Comparison of ENCODE assay signal across 1 cellular context in the genomic region with DNA sequence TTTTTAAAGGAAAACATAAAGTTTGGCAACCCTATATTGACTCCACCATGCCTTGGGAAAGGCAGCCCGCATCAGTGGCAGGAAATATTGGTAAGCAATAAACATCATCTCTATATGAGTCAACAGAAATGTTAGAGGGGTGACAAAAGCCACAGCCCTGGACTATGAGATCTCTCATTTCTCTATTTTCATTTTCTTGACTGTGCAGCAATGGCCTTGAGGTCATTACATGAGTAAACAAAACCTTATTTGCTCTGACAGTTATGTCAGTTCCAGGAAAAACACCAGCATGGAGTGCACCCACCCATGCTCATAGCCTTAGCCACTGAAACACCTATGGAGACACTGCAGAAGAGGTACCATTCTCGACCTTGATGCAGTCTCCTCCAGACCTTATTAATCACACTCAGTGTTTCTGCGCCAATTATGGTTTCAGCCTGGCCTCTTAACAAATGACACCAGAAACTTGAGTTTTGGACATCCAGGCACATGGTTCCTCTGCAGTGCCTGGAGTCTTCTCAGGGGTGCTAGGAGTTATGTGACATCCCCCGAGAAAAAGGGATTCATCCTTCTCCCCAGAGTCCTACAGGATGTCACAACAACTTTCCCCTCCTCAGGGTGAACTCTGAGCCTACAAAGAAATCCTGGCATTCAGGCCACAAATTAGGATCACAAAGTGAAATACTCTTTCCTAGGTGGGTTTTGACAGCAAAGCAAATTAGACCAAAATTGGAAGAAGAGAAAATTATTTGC.
TF ChIP-seq lines count a peak whose summit lies in the region.

No MANE protein-coding gene starts in this region.

TF ChIP-seq in HepG2, 621 proteins besides CTCF, POLR2A, EP300 and RAD21 (continued from another document):
- TF ChIP-seq CREM (IDR thresholded peaks at IDR 0.05) (peak; percentile 48; the same call in 1 of the 2 replicates), CREM (CRISPR knock-in tag; IDR thresholded peaks at IDR 0.05) (no peak), SOX13 (IDR thresholded peaks at IDR 0.05) (no peak; the same call in 1 of the 2 replicates), SOX13 (CRISPR knock-in tag; conservative IDR thresholded peaks at IDR 0.05 in 1 of 2, IDR thresholded peaks at IDR 0.05 in 1 of 2) (peak in 1 of 2 experiments; percentile 62; a peak in 1 of 4 replicates), TGIF2 (CRISPR knock-in tag; IDR thresholded peaks at IDR 0.05) (0 out of 2 replicates have a peak, but pooled peaks have one; percentile 18), IKZF5 (CRISPR knock-in tag; IDR thresholded peaks at IDR 0.05) (peak; percentile 63), BCL6 (CRISPR knock-in tag; IDR thresholded peaks at IDR 0.05) (peak; percentile 63), CEBPG (CRISPR knock-in tag; IDR thresholded peaks at IDR 0.05) (0 out of 2 replicates have a peak, but pooled peaks have one; percentile 11), ZNF644 (CRISPR knock-in tag; IDR thresholded peaks at IDR 0.05; ENCODE audit: low read depth) (peak; percentile 72), RARA (CRISPR knock-in tag; IDR thresholded peaks at IDR 0.05) (peak; percentile 71; the same call in 1 of the 2 replicates), ETV6 (CRISPR knock-in tag; conservative IDR thresholded peaks at IDR 0.05) (no peak), NR2F6 (IDR thresholded peaks at IDR 0.05) (peak; percentile 56), NR2F6 (CRISPR knock-in tag; IDR thresholded peaks at IDR 0.05) (no peak)
- TF ChIP-seq, protein P1, sequence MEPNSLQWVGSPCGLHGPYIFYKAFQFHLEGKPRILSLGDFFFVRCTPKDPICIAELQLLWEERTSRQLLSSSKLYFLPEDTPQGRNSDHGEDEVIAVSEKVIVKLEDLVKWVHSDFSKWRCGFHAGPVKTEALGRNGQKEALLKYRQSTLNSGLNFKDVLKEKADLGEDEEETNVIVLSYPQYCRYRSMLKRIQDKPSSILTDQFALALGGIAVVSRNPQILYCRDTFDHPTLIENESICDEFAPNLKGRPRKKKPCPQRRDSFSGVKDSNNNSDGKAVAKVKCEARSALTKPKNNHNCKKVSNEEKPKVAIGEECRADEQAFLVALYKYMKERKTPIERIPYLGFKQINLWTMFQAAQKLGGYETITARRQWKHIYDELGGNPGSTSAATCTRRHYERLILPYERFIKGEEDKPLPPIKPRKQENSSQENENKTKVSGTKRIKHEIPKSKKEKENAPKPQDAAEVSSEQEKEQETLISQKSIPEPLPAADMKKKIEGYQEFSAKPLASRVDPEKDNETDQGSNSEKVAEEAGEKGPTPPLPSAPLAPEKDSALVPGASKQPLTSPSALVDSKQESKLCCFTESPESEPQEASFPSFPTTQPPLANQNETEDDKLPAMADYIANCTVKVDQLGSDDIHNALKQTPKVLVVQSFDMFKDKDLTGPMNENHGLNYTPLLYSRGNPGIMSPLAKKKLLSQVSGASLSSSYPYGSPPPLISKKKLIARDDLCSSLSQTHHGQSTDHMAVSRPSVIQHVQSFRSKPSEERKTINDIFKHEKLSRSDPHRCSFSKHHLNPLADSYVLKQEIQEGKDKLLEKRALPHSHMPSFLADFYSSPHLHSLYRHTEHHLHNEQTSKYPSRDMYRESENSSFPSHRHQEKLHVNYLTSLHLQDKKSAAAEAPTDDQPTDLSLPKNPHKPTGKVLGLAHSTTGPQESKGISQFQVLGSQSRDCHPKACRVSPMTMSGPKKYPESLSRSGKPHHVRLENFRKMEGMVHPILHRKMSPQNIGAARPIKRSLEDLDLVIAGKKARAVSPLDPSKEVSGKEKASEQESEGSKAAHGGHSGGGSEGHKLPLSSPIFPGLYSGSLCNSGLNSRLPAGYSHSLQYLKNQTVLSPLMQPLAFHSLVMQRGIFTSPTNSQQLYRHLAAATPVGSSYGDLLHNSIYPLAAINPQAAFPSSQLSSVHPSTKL (CRISPR knock-in tag; IDR thresholded peaks at IDR 0.05) = peak; percentile 85
TF ChIP-seq in HepG2: peak in this region for 55.
